Comparison of ENCODE assay signal across 8 cellular contexts in genomic region chr17:44123356-44124117, GRCh38.
DNase-seq lines count a peak whose midpoint lies in the region; ATAC-seq and TF ChIP-seq lines count a peak whose summit lies in the region.

Gene HDAC5 (minus strand): TSS chr17:44123641. CDS start chr17:44117515, 6,126 bp downstream.

- CTCF ChIA-PET in GM10248 (lab: Yijun Ruan, JAX) = interaction anchor here (0.6 to 2.6 kb wide), 17 partner anchors 9 to 164 kb away, joined by 3 to 17 read pairs (median 5); partner anchors contain the start of genes HROB and TMUB2
- CTCF ChIA-PET in activated naive CD4-positive, alpha-beta T cell treated with anti-CD3 and anti-CD28 coated beads, Interleukin-2, amount 10 ng/mL, durations not matched to agents 7 days and 5 days (lab: Charles Lee) = interaction anchor here (0.5 to 1.8 kb wide), 12 partner anchors 9 to 213 kb away, joined by 3 to 15 read pairs (median 4); partner anchors contain the start of gene HROB

- POLR2A ChIA-PET in GM10248 (lab: Yijun Ruan, JAX) = interaction anchor here (0.9 to 2.7 kb wide), 5 partner anchors 11 to 763 kb away, joined by 3 to 18 read pairs (median 4); no protein-coding TSS in a partner anchor

- peak within 1 kb of the TSS; percentile 89 for H3K27ac ChIP-seq in SK-N-MC

- no peaks in the 10 kb centered on the region for H3K9me3 ChIP-seq in SK-N-MC (ENCODE audit: low read depth, low read length)

- ATAC-seq in HG02571 (IDR thresholded peaks at IDR 0.05; ENCODE audit: unreplicated experiment) = peak; percentile 88

- peaks cover 39% of the 10 kb centered on the region for H3K27me3 Mint-ChIP-seq in activated naive CD4-positive, alpha-beta T cell treated with anti-CD3 and anti-CD28 coated beads, Interleukin-2, amount 10 ng/mL, durations not matched to agents 7 days and 5 days

- H3K4me3 ChIP-seq in NB4 (ENCODE audit: low read depth, low read length) (peak within 1 kb of the TSS; percentile 74), SK-N-MC (peak within 1 kb of the TSS; percentile 97)

- peaks cover 37% of the 10 kb centered on the region for H3K4me1 Mint-ChIP-seq in activated naive CD4-positive, alpha-beta T cell treated with anti-CD3 and anti-CD28 coated beads, Interleukin-2, amount 10 ng/mL, durations not matched to agents 7 days and 5 days

- peaks cover 7% of the 10 kb centered on the region for H3K36me3 Mint-ChIP-seq in activated naive CD4-positive, alpha-beta T cell treated with anti-CD3 and anti-CD28 coated beads, Interleukin-2, amount 10 ng/mL, durations not matched to agents 7 days and 5 days

- no peaks in the 10 kb centered on the region for H3K9me3 Mint-ChIP-seq in activated naive CD4-positive, alpha-beta T cell treated with anti-CD3 and anti-CD28 coated beads, Interleukin-2, amount 10 ng/mL, durations not matched to agents 7 days and 5 days

- TF ChIP-seq CTCF in GM10248 (IDR thresholded peaks at IDR 0.05; ENCODE audit: control extremely low read depth, extremely low read depth, low read depth, missing control alignments) = peak; percentile 72
- TF ChIP-seq CTCF in NB4 (IDR thresholded peaks at IDR 0.05; ENCODE audit: low read depth, low read length) = peak; percentile 55

- no peaks in the 10 kb centered on the region for H3K36me3 ChIP-seq in SK-N-MC (ENCODE audit: insufficient read depth, low read length)

- peak; percentile 4 for TF ChIP-seq POLR2A in NB4 (IDR thresholded peaks at IDR 0.05; ENCODE audit: extremely low read depth, insufficient read length)

- peak within 1 kb of the TSS; percentile 92 for H3K9ac ChIP-seq in SK-N-MC (ENCODE audit: insufficient read length)

- H3K27ac Mint-ChIP-seq in activated naive CD4-positive, alpha-beta T cell treated with anti-CD3 and anti-CD28 coated beads, Interleukin-2, amount 10 ng/mL, durations not matched to agents 7 days and 5 days = peak within 1 kb of the TSS; percentile 94

- H3K4me3 Mint-ChIP-seq in activated naive CD4-positive, alpha-beta T cell treated with anti-CD3 and anti-CD28 coated beads, Interleukin-2, amount 10 ng/mL, durations not matched to agents 7 days and 5 days = peak within 1 kb of the TSS; percentile 96

- DNase-seq in GM10248 (ENCODE audit: extremely low spot score) (peak; percentile 97), NB4 (ENCODE audit: low read depth) (peak; percentile 91), SK-N-MC (ENCODE audit: low read depth, low spot score) (peak; percentile 48), germinal center (ENCODE audit: low spot score) (peak; percentile 93), nucleus accumbens (lab: John Stamatoyannopoulos, UW) (peak; percentile 66 to 99 (median 96)), superior temporal gyrus (ENCODE audit: extremely low spot score) (peak; percentile 97)
- DNase-seq in activated naive CD4-positive, alpha-beta T cell treated with anti-CD3 and anti-CD28 coated beads, Interleukin-2, amount 10 ng/mL, durations not matched to agents 7 days and 5 days = peak; percentile 96

Comparison
In these comparisons a context has a peak if more than half of its experiments do, and no peak if none do; other contexts are left out.
1. Peak in every context shown above with its lines: DNase-seq, ATAC-seq, H3K4me3 ChIP-seq and H3K27ac ChIP-seq.